Comparison of ENCODE assay signal across 11 cellular contexts in genomic region chr2:231299267-231299666, GRCh38.
A peak's percentile ranks its signal among the peaks of the same experiment; 100 is the strongest.
DNase-seq lines count a peak whose midpoint lies in the region; ATAC-seq and TF ChIP-seq lines count a peak whose summit lies in the region.
"Had no signal": no experiment of that assay in that cellular context is flagged by ENCODE, and none has a peak within 500 bp of the region (broad histone marks: within the 10 kb centered on the region; RNA-seq: fewer than 3 reads in every experiment).

No MANE protein-coding gene starts in this region.

- peaks cover 42% of the 10 kb centered on the region for H3F3A ChIP-seq in SU-DHL-6 (ENCODE audit: insufficient read depth)

- H3K9me3 Mint-ChIP-seq in MCF 10A (ENCODE audit: unreplicated experiment), result no peaks in the 10 kb centered on the region

- peak; percentile 45 for ATAC-seq in HG03066 (IDR thresholded peaks at IDR 0.05; ENCODE audit: low read depth, unreplicated experiment)

- no peaks in the 10 kb centered on the region for H3K79me2 ChIP-seq in SU-DHL-6 (ENCODE audit: insufficient read depth, low read length)

- H4K20me1 ChIP-seq in SU-DHL-6 (ENCODE audit: low read depth, low read length), result no peaks in the 10 kb centered on the region

- H2AFZ ChIP-seq in SU-DHL-6 (ENCODE audit: low read depth, low read length, severe bottlenecking), result peak overlapping the region; percentile 1

- POLR2A ChIA-PET in MCF 10A (lab: Yijun Ruan, JAX), result no interaction called here

- H3K9me3 ChIP-seq in SU-DHL-6 (ENCODE audit: insufficient read depth, low read length) (no peaks in the 10 kb centered on the region), thyroid gland (no peaks in the 10 kb centered on the region)
- H3K9me3 ChIP-seq: HAP-1 had no signal

- peak overlapping the region; percentile 41 for H3K9ac ChIP-seq in SU-DHL-6 (ENCODE audit: low read length)

- peaks cover 16% of the 10 kb centered on the region for H3K36me3 Mint-ChIP-seq in MCF 10A (ENCODE audit: insufficient read depth, unreplicated experiment)

- no peak overlapping the region for H3K27ac Mint-ChIP-seq in MCF 10A (ENCODE audit: low read depth, unreplicated experiment)

- no peaks in the 10 kb centered on the region for H3K4me1 ChIP-seq in thyroid gland
- H3K4me1 ChIP-seq: HAP-1 had no signal

- TF ChIP-seq POLR2A in thyroid gland (IDR thresholded peaks at IDR 0.05), result no peak

- peak overlapping the region; percentile 58 for H3K4me2 ChIP-seq in SU-DHL-6 (ENCODE audit: low read depth, low read length, poor library complexity, severe bottlenecking)

- H3K4me3 ChIP-seq in SU-DHL-6 (ENCODE audit: insufficient read depth, low read length, poor library complexity, severe bottlenecking) (no peak overlapping the region), thyroid gland (replicated peaks in 1 of 3) (no peak overlapping the region)
- H3K4me3 ChIP-seq: HAP-1 had no signal

- intact Hi-C loops in thyroid gland (cut with DNase I) (no loop called here), MCF 10A (cut with micrococcal nuclease) (loop anchor here (10.0 kb wide), 1 partner anchor 194 kb away; no protein-coding TSS in a partner anchor)

- H3K27me3 Mint-ChIP-seq in MCF 10A (ENCODE audit: insufficient read depth, unreplicated experiment), result no peaks in the 10 kb centered on the region

- H3K36me3 ChIP-seq in SU-DHL-6 (ENCODE audit: low read length) (no peaks in the 10 kb centered on the region), thyroid gland (no peaks in the 10 kb centered on the region)
- H3K36me3 ChIP-seq: HAP-1 had no signal

- peak overlapping the region; percentile 51 for H3K27ac ChIP-seq in C4-2B
- H3K27ac ChIP-seq in SU-DHL-6 (ENCODE audit: low read depth, low read length), result peak overlapping the region; percentile 89
- H3K27ac ChIP-seq in thyroid gland, result no peak overlapping the region

- H3K27me3 ChIP-seq in SU-DHL-6 (ENCODE audit: low read length) (no peaks in the 10 kb centered on the region), thyroid gland (no peaks in the 10 kb centered on the region)

- no TSS peak for BruUV-seq in MCF 10A (replicated peaks; lab: Mats Ljungman, UMichigan)

- CTCF ChIA-PET in MCF 10A (lab: Yijun Ruan, JAX), result interaction anchor here (0.7 to 2.1 kb wide), 6 partner anchors 9 to 153 kb away, joined by 3 to 11 read pairs (median 3); no protein-coding TSS in a partner anchor

- 89 to 92% methylated on average over 7 of the region's 7 CpGs for WGBS in thyroid gland, 2 donors

- DNase-seq in medulla oblongata (ENCODE audit: extremely low spot score), result peak; percentile 81
- no peak for DNase-seq in NCI-H2107 (lab: John Stamatoyannopoulos, UW)
- no peak for DNase-seq in thyroid gland
- DNase-seq in MCF 10A (ENCODE audit: unreplicated experiment), result no peak
- no peak for DNase-seq in stimulated activated CD4-positive, alpha-beta T cell treated with anti-CD3 and anti-CD28 coated beads, Interleukin-15, amount 100 ng/mL, for 24 hours
- DNase-seq: activated T-cell treated with anti-CD3 and anti-CD28 coated beads, Interleukin-2, amount 50 U/mL, for 1 hour; IMR-90 had no signal

- no peak for TF ChIP-seq CTCF in C4-2B (conservative IDR thresholded peaks at IDR 0.05)
- TF ChIP-seq CTCF in SU-DHL-6 (IDR thresholded peaks at IDR 0.05; ENCODE audit: insufficient read depth, low read length, poor library complexity, severe bottlenecking), result no peak
- TF ChIP-seq CTCF in thyroid gland (IDR thresholded peaks at IDR 0.05), result no peak
- TF ChIP-seq CTCF in MCF 10A (IDR thresholded peaks at IDR 0.05; ENCODE audit: unreplicated experiment), result no peak

- H3K4me1 Mint-ChIP-seq in MCF 10A (ENCODE audit: insufficient read depth, unreplicated experiment), result no peaks in the 10 kb centered on the region

- no peak overlapping the region for H3K4me3 Mint-ChIP-seq in MCF 10A (ENCODE audit: unreplicated experiment)

- no peaks in the 10 kb centered on the region for H3K9me2 ChIP-seq in SU-DHL-6 (replicated peaks; ENCODE audit: insufficient read depth, low read length)

Comparison
In these comparisons a context has a peak if more than half of its experiments do, and no peak if none do; other contexts are left out.
1. H3K27ac ChIP-seq: peak in C4-2B (single experiment) and SU-DHL-6 (single experiment); none in thyroid gland (0 of 3).